ENCODE assay signal across 10 cellular contexts in the genomic region with DNA sequence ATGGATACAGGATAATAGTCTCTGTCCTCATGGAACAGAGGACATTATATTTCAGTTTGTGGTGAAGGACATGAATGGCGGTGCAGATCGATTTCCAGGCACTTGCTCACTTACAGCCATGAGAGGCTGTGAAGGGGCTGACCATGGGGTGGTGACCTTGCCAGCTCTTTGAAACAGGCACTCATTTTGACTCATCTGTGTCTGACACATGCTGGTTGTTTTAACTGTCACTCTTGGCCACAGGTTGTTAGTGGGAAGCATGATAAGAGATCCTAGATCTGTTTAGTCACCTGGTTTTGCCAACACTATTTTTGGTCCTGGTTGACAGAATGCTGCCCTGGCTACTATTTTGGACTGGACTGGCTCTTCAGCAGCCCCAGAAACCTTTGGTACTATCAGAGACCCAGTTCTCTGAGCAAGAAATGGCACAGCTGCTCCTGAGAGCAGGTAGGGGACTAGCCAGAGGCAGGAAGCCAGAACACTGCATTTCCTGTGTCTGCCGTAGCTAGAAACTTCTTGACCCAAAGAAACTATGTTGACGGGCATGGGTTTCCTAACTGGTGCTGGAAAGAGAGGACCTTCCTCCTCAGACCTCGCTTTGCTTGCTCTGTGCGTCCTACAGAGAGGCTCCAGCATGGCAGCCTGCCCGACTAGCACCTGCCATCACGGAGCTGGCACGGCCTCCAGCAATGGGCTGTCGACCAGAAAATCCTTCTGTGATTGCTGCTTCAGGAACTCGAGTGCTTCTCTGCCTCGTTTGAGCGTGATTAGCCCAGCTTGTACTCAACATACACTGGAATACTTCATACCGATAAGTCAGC. TPM values are rescaled to one million over a fixed set of nuclear protein-coding genes. Genes with fewer than 3 reads are reported as not detected.
DNase-seq lines count a peak whose midpoint lies in the region; ATAC-seq and TF ChIP-seq lines count a peak whose summit lies in the region.
"Had no signal": no experiment of that assay in that cellular context is flagged by ENCODE, and none has a peak within 500 bp of the region (broad histone marks: within the 10 kb centered on the region; RNA-seq: fewer than 3 reads in every experiment).

No MANE protein-coding gene starts in this region.

- peak; percentile 43 to 50 for ATAC-seq in naive thymus-derived CD8-positive, alpha-beta T cell
- ATAC-seq in HG03432 (IDR thresholded peaks at IDR 0.05; ENCODE audit: unreplicated experiment), result no peak
- ATAC-seq in HG02840 (IDR thresholded peaks at IDR 0.05; ENCODE audit: low FRiP score, unreplicated experiment), result no peak

- peak; percentile 14 for DNase-seq in DMS153 treated with DMSO at 0.1 percent for 48 hours (lab: John Stamatoyannopoulos, UW; ENCODE audit: unreplicated experiment)
- peak; percentile 97 for DNase-seq in NCI-H2029 (lab: John Stamatoyannopoulos, UW)
- peak in 6 of 7 donors; percentile 59 to 75 (median 60) for DNase-seq in adrenal gland
- peak in 2 of 10 donors; percentile 26 to 30 for DNase-seq in naive thymus-derived CD8-positive, alpha-beta T cell
- DNase-seq in HEK293T (ENCODE audit: extremely low spot score), result no peak
- no peak for DNase-seq in spleen
- DNase-seq: HCEC 1CT, T1000 had no signal

- no peaks in the 10 kb centered on the region for H3K36me3 ChIP-seq in adrenal gland (replicated peaks in 1 of 2)
- H3K36me3 ChIP-seq in spleen, result peaks cover 0 to 15% (median 0%) of the 10 kb centered on the region in 6 donors

- WGBS in adrenal gland, 4 donors, result 49 to 67% (median 53%) methylated on average over 12 to 14 of the region's 14 CpGs
- 72 to 79% (median 77%) methylated on average over 14 of the region's 14 CpGs for WGBS in spleen, 5 donors

- no peaks in the 10 kb centered on the region for H3K27me3 Mint-ChIP-seq in naive thymus-derived CD8-positive, alpha-beta T cell

- no peaks in the 10 kb centered on the region for H3K9me3 Mint-ChIP-seq in naive thymus-derived CD8-positive, alpha-beta T cell

- no peak for TF ChIP-seq POLR2A in adrenal gland (IDR thresholded peaks at IDR 0.05)
- TF ChIP-seq POLR2A in spleen (IDR thresholded peaks at IDR 0.05), result no peak

- peak overlapping the region; percentile 83 to 94 (median 92) for H3K27ac Mint-ChIP-seq in naive thymus-derived CD8-positive, alpha-beta T cell

- H3K9me3 ChIP-seq in adrenal gland (replicated peaks in 1 of 3) (no peaks in the 10 kb centered on the region), spleen (no peaks in the 10 kb centered on the region)

- H3K4me1 Mint-ChIP-seq in naive thymus-derived CD8-positive, alpha-beta T cell, result peaks cover 38 to 97% (median 84%) of the 10 kb centered on the region in 4 donors

- CTCF ChIA-PET in HEK293T (lab: Yijun Ruan, JAX), result interaction anchor here (0.6 kb wide), 1 partner anchor 45 kb away, joined by 3 read pairs; no protein-coding TSS in a partner anchor

- H3K27me3 ChIP-seq in adrenal gland (no peaks in the 10 kb centered on the region), spleen (replicated peaks in 1 of 7) (no peaks in the 10 kb centered on the region)

- H3K27ac ChIP-seq in adrenal gland (peak overlapping the region in 2 of 5 donors; percentile 43 to 53), spleen (no peak overlapping the region)

- peak overlapping the region; percentile 17 to 76 (median 62) for H3K4me3 Mint-ChIP-seq in naive thymus-derived CD8-positive, alpha-beta T cell

- peaks cover 8% of the 10 kb centered on the region in 2 donors for H3K4me1 ChIP-seq in adrenal gland (replicated peaks in 1 of 2)
- peaks cover 0 to 45% (median 11%) of the 10 kb centered on the region in 6 donors for H3K4me1 ChIP-seq in spleen

- POLR2A ChIA-PET in naive thymus-derived CD8-positive, alpha-beta T cell (lab: Charles Lee), result interaction anchor here (1.1 to 16.6 kb wide), 4 partner anchors 10 to 74 kb away, joined by 4 to 425 read pairs (median 6); no protein-coding TSS in a partner anchor
- POLR2A ChIA-PET in HEK293T (lab: Yijun Ruan, JAX), result no interaction called here

- H3K4me3 ChIP-seq in adrenal gland (no peak overlapping the region), spleen (no peak overlapping the region)

- H3K36me3 Mint-ChIP-seq in naive thymus-derived CD8-positive, alpha-beta T cell, result peaks cover 0 to 16% (median 6%) of the 10 kb centered on the region in 3 donors

- intact Hi-C loops in adrenal gland (cut with DNase I) (no loop called here), spleen (cut with DNase I; ENCODE audit: low total_unique reads) (no loop called here)

- TF ChIP-seq CTCF in adrenal gland (IDR thresholded peaks at IDR 0.05) (no peak), spleen (IDR thresholded peaks at IDR 0.05 in 8 of 11, conservative IDR thresholded peaks at IDR 0.05 in 3 of 11) (no peak)

TF ChIP-seq in HEK293T, 16 proteins besides CTCF, POLR2A, EP300 and RAD21:
- TF ChIP-seq LEF1 (IDR thresholded peaks at IDR 0.05; ENCODE audit: borderline replicate concordance) (no peak), L3MBTL2 (conservative IDR thresholded peaks at IDR 0.05) (no peak), FOXM1 (IDR thresholded peaks at IDR 0.05; ENCODE audit: borderline replicate concordance) (no peak), CTBP1 (IDR thresholded peaks at IDR 0.05; ENCODE audit: borderline replicate concordance) (no peak)

RNA-seq across cellular contexts. Expression of a gene that starts 6.3 kb away (rescaled TPM):
- total RNA-seq in adrenal gland (10 to 100 TPM in 2 of 8 donors, 1 to 10 TPM in 6; 5.5 to 22.7 (median 9.1) TPM), spleen (10 to 100 TPM in 3 of 7 donors, 1 to 10 TPM in 4; 6.4 to 15.6 (median 9.5) TPM)
- polyA plus RNA-seq in adrenal gland (1 to 10 TPM; 6.3 to 7.5 (median 6.6) TPM), spleen (1 to 10 TPM; 2.9 to 4.1 (median 3.0) TPM)
- 10 to 100 TPM; 34.4 to 36.9 TPM for total RNA-seq in naive thymus-derived CD8-positive, alpha-beta T cell
- 10 to 100 TPM in 2 of 3 donors, 1 to 10 TPM in 1; 9.9 to 18.3 (median 16.9) TPM for polyA plus RNA-seq in naive thymus-derived CD8-positive, alpha-beta T cell

Comparison
In these comparisons a context has a peak if more than half of its experiments do, and no peak if none do; other contexts are left out.
1. DNase-seq: peak in DMS153 treated with DMSO at 0.1 percent for 48 hours (single experiment), NCI-H2029 (single experiment) and adrenal gland (6 of 7); none in HEK293T (single experiment) and spleen (single experiment).
2. ATAC-seq: peak in naive thymus-derived CD8-positive, alpha-beta T cell (2 of 2); none in HG03432 (single experiment) and HG02840 (single experiment).